Comparison of ENCODE assay signal across 32 cellular contexts in genomic region chr3:10217359-10217758, GRCh38.
"Had no signal": no experiment of that assay in that cellular context is flagged by ENCODE, and none has a peak within 500 bp of the region (broad histone marks: within the 10 kb centered on the region; RNA-seq: fewer than 3 reads in every experiment).

No MANE protein-coding gene starts in this region.

- FAIRE-seq: endometrium, endothelial cell of umbilical vein had no signal

- ATAC-seq: activated naive CD8-positive, alpha-beta T cell treated with anti-CD3 and anti-CD28 coated beads, Interleukin-2, amount 50 U/mL, for 24 hours; activated T-cell treated with anti-CD3 and anti-CD28 coated beads, Interleukin-2, amount 50 U/mL, for 72 hours; gastroesophageal sphincter had no signal

- H3K4me3 ChIP-seq: adrenal gland, breast epithelium, cardiac muscle cell, colonic mucosa, esophagus squamous epithelium, gastroesophageal sphincter had no signal

- H3K27ac Mint-ChIP-seq: activated CD4-positive, alpha-beta memory T cell treated with anti-CD3 and anti-CD28 coated beads, Interleukin-2, amount 10 ng/mL, durations not matched to agents 7 days and 5 days; activated CD4-positive, alpha-beta T cell treated with anti-CD3 and anti-CD28 coated beads, Interleukin-2, amount 10 ng/mL, durations not matched to agents 7 days and 5 days; activated naive CD8-positive, alpha-beta T cell treated with anti-CD3 and anti-CD28 coated beads for 36 hours; activated naive CD8-positive, alpha-beta T cell treated with anti-CD3 and anti-CD28 coated beads, Interleukin-2, amount 50 U/mL, for 24 hours; activated T-cell treated with anti-CD3 and anti-CD28 coated beads, Interleukin-2, amount 50 U/mL, for 72 hours; brain had no signal

- H3K27me3 ChIP-seq: adrenal gland, breast epithelium, cardiac muscle cell, colonic mucosa, esophagus squamous epithelium, gastroesophageal sphincter had no signal

- H3K4me3 Mint-ChIP-seq: activated CD4-positive, alpha-beta memory T cell treated with anti-CD3 and anti-CD28 coated beads, Interleukin-2, amount 10 ng/mL, durations not matched to agents 7 days and 5 days; activated CD4-positive, alpha-beta T cell treated with anti-CD3 and anti-CD28 coated beads, Interleukin-2, amount 10 ng/mL, durations not matched to agents 7 days and 5 days; activated naive CD8-positive, alpha-beta T cell treated with anti-CD3 and anti-CD28 coated beads for 36 hours; activated naive CD8-positive, alpha-beta T cell treated with anti-CD3 and anti-CD28 coated beads, Interleukin-2, amount 50 U/mL, for 24 hours; activated T-cell treated with anti-CD3 and anti-CD28 coated beads, Interleukin-2, amount 50 U/mL, for 24 hours; activated T-cell treated with anti-CD3 and anti-CD28 coated beads, Interleukin-2, amount 50 U/mL, for 72 hours; brain had no signal

- DNase-seq: activated CD4-positive, alpha-beta memory T cell treated with anti-CD3 and anti-CD28 coated beads, Interleukin-2, amount 10 ng/mL, durations not matched to agents 7 days and 5 days; activated CD4-positive, alpha-beta T cell treated with anti-CD3 and anti-CD28 coated beads for 1 hour; activated CD4-positive, alpha-beta T cell treated with anti-CD3 and anti-CD28 coated beads for 4 hours; activated CD4-positive, alpha-beta T cell treated with anti-CD3 and anti-CD28 coated beads, Interleukin-2, amount 10 ng/mL, durations not matched to agents 7 days and 5 days; activated CD4-positive, alpha-beta T cell treated with anti-CD3 and anti-CD28 coated beads, Interleukin-2, amount 50 U/mL, for 4 hours; activated CD4-positive, CD25-positive, alpha-beta regulatory T cell; activated CD8-positive, alpha-beta memory T cell treated with anti-CD3 and anti-CD28 coated beads, Interleukin-2, amount 50 U/mL, for 48 hours; activated gamma-delta T cell; activated naive CD4-positive, alpha-beta T cell treated with anti-CD3 and anti-CD28 coated beads, Interleukin-2, amount 50 U/mL, for 16 hours; activated naive CD4-positive, alpha-beta T cell treated with Interleukin-2 at 50 U/mL for 16 hours; activated naive CD8-positive, alpha-beta T cell treated with anti-CD3 and anti-CD28 coated beads for 36 hours; activated naive CD8-positive, alpha-beta T cell treated with anti-CD3 and anti-CD28 coated beads, Interleukin-2, amount 50 U/mL, for 24 hours; activated T-cell treated with anti-CD3 and anti-CD28 coated beads for 4 hours; activated T-cell treated with anti-CD3 and anti-CD28 coated beads, Interleukin-2, amount 50 U/mL, for 24 hours; activated T-cell treated with anti-CD3 and anti-CD28 coated beads, Interleukin-2, amount 50 U/mL, for 72 hours; adrenal gland; amygdala; aorta; central memory CD4-positive, alpha-beta T cell; cerebellar nuclear complex; colonic mucosa; effector CD8-positive, alpha-beta T cell; esophagus squamous epithelium; foreskin melanocyte; T-helper 2 cell had no signal

- H3K27me3 Mint-ChIP-seq: activated CD4-positive, alpha-beta memory T cell treated with anti-CD3 and anti-CD28 coated beads, Interleukin-2, amount 10 ng/mL, durations not matched to agents 7 days and 5 days; activated CD4-positive, alpha-beta T cell treated with anti-CD3 and anti-CD28 coated beads, Interleukin-2, amount 10 ng/mL, durations not matched to agents 7 days and 5 days; activated naive CD8-positive, alpha-beta T cell treated with anti-CD3 and anti-CD28 coated beads for 36 hours; activated naive CD8-positive, alpha-beta T cell treated with anti-CD3 and anti-CD28 coated beads, Interleukin-2, amount 50 U/mL, for 24 hours; activated T-cell treated with anti-CD3 and anti-CD28 coated beads, Interleukin-2, amount 50 U/mL, for 24 hours had no signal

- H3K4me1 Mint-ChIP-seq: brain had no signal

- H3K27ac ChIP-seq: adrenal gland, breast epithelium, cardiac muscle cell, colonic mucosa, epithelial cell of prostate, esophagus squamous epithelium, gastroesophageal sphincter had no signal

- H3K9me3 ChIP-seq: adrenal gland, colonic mucosa, esophagus squamous epithelium, gastroesophageal sphincter had no signal

- H3K36me3 ChIP-seq: adrenal gland, cardiac muscle cell, colonic mucosa had no signal

- H3K9me3 Mint-ChIP-seq: activated naive CD8-positive, alpha-beta T cell treated with anti-CD3 and anti-CD28 coated beads for 36 hours; activated T-cell treated with anti-CD3 and anti-CD28 coated beads, Interleukin-2, amount 50 U/mL, for 24 hours had no signal

- H3K4me1 ChIP-seq: adrenal gland, breast epithelium, colonic mucosa, gastroesophageal sphincter had no signal
